Comparison of ENCODE assay signal across 1 cellular context in the genomic region with DNA sequence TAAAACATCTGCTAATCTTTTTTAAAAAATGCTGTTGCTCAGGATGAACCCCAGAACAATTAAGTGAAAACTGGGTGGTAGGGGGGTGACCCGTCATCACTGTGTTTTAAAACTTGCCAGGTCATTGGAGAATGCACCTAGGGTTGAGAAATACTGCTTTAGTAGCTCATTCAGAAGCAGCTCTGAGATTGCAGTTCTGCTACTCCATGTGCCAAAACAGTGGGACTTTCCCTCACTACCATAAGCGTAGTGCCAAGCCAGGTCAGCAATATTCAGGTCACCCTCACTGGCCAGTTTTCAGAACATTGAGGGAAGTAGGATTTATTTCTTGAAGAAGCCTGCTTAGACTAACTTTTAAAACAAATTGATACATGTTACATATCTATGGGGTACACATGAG.
TF ChIP-seq lines count a peak whose summit lies in the region.

No MANE protein-coding gene starts in this region.

TF ChIP-seq in H1, 55 proteins besides CTCF, POLR2A, EP300 and RAD21:
- TF ChIP-seq, protein P1, sequence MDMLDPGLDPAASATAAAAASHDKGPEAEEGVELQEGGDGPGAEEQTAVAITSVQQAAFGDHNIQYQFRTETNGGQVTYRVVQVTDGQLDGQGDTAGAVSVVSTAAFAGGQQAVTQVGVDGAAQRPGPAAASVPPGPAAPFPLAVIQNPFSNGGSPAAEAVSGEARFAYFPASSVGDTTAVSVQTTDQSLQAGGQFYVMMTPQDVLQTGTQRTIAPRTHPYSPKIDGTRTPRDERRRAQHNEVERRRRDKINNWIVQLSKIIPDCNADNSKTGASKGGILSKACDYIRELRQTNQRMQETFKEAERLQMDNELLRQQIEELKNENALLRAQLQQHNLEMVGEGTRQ (IDR thresholded peaks at IDR 0.05; ENCODE audit: low read length) = no peak
- TF ChIP-seq, protein P2, sequence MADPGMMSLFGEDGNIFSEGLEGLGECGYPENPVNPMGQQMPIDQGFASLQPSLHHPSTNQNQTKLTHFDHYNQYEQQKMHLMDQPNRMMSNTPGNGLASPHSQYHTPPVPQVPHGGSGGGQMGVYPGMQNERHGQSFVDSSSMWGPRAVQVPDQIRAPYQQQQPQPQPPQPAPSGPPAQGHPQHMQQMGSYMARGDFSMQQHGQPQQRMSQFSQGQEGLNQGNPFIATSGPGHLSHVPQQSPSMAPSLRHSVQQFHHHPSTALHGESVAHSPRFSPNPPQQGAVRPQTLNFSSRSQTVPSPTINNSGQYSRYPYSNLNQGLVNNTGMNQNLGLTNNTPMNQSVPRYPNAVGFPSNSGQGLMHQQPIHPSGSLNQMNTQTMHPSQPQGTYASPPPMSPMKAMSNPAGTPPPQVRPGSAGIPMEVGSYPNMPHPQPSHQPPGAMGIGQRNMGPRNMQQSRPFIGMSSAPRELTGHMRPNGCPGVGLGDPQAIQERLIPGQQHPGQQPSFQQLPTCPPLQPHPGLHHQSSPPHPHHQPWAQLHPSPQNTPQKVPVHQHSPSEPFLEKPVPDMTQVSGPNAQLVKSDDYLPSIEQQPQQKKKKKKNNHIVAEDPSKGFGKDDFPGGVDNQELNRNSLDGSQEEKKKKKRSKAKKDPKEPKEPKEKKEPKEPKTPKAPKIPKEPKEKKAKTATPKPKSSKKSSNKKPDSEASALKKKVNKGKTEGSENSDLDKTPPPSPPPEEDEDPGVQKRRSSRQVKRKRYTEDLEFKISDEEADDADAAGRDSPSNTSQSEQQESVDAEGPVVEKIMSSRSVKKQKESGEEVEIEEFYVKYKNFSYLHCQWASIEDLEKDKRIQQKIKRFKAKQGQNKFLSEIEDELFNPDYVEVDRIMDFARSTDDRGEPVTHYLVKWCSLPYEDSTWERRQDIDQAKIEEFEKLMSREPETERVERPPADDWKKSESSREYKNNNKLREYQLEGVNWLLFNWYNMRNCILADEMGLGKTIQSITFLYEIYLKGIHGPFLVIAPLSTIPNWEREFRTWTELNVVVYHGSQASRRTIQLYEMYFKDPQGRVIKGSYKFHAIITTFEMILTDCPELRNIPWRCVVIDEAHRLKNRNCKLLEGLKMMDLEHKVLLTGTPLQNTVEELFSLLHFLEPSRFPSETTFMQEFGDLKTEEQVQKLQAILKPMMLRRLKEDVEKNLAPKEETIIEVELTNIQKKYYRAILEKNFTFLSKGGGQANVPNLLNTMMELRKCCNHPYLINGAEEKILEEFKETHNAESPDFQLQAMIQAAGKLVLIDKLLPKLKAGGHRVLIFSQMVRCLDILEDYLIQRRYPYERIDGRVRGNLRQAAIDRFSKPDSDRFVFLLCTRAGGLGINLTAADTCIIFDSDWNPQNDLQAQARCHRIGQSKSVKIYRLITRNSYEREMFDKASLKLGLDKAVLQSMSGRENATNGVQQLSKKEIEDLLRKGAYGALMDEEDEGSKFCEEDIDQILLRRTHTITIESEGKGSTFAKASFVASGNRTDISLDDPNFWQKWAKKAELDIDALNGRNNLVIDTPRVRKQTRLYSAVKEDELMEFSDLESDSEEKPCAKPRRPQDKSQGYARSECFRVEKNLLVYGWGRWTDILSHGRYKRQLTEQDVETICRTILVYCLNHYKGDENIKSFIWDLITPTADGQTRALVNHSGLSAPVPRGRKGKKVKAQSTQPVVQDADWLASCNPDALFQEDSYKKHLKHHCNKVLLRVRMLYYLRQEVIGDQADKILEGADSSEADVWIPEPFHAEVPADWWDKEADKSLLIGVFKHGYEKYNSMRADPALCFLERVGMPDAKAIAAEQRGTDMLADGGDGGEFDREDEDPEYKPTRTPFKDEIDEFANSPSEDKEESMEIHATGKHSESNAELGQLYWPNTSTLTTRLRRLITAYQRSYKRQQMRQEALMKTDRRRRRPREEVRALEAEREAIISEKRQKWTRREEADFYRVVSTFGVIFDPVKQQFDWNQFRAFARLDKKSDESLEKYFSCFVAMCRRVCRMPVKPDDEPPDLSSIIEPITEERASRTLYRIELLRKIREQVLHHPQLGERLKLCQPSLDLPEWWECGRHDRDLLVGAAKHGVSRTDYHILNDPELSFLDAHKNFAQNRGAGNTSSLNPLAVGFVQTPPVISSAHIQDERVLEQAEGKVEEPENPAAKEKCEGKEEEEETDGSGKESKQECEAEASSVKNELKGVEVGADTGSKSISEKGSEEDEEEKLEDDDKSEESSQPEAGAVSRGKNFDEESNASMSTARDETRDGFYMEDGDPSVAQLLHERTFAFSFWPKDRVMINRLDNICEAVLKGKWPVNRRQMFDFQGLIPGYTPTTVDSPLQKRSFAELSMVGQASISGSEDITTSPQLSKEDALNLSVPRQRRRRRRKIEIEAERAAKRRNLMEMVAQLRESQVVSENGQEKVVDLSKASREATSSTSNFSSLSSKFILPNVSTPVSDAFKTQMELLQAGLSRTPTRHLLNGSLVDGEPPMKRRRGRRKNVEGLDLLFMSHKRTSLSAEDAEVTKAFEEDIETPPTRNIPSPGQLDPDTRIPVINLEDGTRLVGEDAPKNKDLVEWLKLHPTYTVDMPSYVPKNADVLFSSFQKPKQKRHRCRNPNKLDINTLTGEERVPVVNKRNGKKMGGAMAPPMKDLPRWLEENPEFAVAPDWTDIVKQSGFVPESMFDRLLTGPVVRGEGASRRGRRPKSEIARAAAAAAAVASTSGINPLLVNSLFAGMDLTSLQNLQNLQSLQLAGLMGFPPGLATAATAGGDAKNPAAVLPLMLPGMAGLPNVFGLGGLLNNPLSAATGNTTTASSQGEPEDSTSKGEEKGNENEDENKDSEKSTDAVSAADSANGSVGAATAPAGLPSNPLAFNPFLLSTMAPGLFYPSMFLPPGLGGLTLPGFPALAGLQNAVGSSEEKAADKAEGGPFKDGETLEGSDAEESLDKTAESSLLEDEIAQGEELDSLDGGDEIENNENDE (IDR thresholded peaks at IDR 0.05; ENCODE audit: insufficient replicate concordance, low read length) = no peak
- no peak for TF ChIP-seq TAF7 (optimal IDR thresholded peaks at IDR 0.05; ENCODE audit: borderline replicate concordance, low read depth, low read length)
- no peak for TF ChIP-seq SUZ12 (IDR thresholded peaks at IDR 0.05; ENCODE audit: low read length)
- no peak for TF ChIP-seq HDAC6 (IDR thresholded peaks at IDR 0.05; ENCODE audit: low read depth, low read length)
- no peak for TF ChIP-seq BCL11A (IDR thresholded peaks at IDR 0.05; ENCODE audit: low read depth in 2 of 2, low read length in 2 of 2)
- TF ChIP-seq TAF1 (IDR thresholded peaks at IDR 0.05; ENCODE audit: low read depth, low read length) = no peak
- no peak for TF ChIP-seq RBBP5 (IDR thresholded peaks at IDR 0.05; ENCODE audit: borderline replicate concordance, low read depth, low read length)
